Comparison of ENCODE assay signal across 8 cellular contexts in genomic region chr17:83109793-83110645, GRCh38. TPM values are rescaled to one million over a fixed set of nuclear protein-coding genes. Genes with fewer than 3 reads are reported as not detected.
A peak's percentile ranks its signal among the peaks of the same experiment; 100 is the strongest.
DNase-seq lines count a peak whose midpoint lies in the region; ATAC-seq and TF ChIP-seq lines count a peak whose summit lies in the region.

No MANE protein-coding gene starts in this region.

- H3K27me3 Mint-ChIP-seq in T-helper 2 cell treated with Interferon-gamma antibody and Interleukin-4, amounts not matched to agents 5 μg/mL and 100 μg/mL, for 36 hours (ENCODE audit: low read depth), result no peaks in the 10 kb centered on the region

- H3K36me3 Mint-ChIP-seq in T-helper 2 cell treated with Interferon-gamma antibody and Interleukin-4, amounts not matched to agents 5 μg/mL and 100 μg/mL, for 36 hours (ENCODE audit: low read depth), result no peaks in the 10 kb centered on the region

- H3K36me3 ChIP-seq in BJ (ENCODE audit: control insufficient read depth, insufficient read depth, low read length), result no peaks in the 10 kb centered on the region

- TF ChIP-seq CTCF in BJ (IDR thresholded peaks at IDR 0.05; ENCODE audit: insufficient read depth, low read depth, low read length), result no peak

- H3K27ac Mint-ChIP-seq in T-helper 2 cell treated with Interferon-gamma antibody and Interleukin-4, amounts not matched to agents 5 μg/mL and 100 μg/mL, for 36 hours, result no peak overlapping the region

- no peak overlapping the region for H3K4me3 Mint-ChIP-seq in T-helper 2 cell treated with Interferon-gamma antibody and Interleukin-4, amounts not matched to agents 5 μg/mL and 100 μg/mL, for 36 hours

- no peaks in the 10 kb centered on the region for H3K4me1 Mint-ChIP-seq in T-helper 2 cell treated with Interferon-gamma antibody and Interleukin-4, amounts not matched to agents 5 μg/mL and 100 μg/mL, for 36 hours (ENCODE audit: low read depth)

- no peaks in the 10 kb centered on the region for H3K27me3 ChIP-seq in BJ (ENCODE audit: control insufficient read depth, insufficient read depth, low read length)

- POLR2A ChIA-PET in BJ (lab: Charles Lee), result no interaction called here

- ATAC-seq in esophagus mucosa (peak; percentile 70), HG03097 (IDR thresholded peaks at IDR 0.05; ENCODE audit: low FRiP score, unreplicated experiment) (no peak)

- peak; percentile 65 for DNase-seq in BJ (ENCODE audit: low read depth)
- DNase-seq in NCI-H460 (ENCODE audit: extremely low read depth, low read depth), result peak; percentile 96
- DNase-seq in non-pigmented ciliary epithelial cell (ENCODE audit: low read depth), result peak; percentile 67
- no peak for DNase-seq in T-helper 2 cell treated with Interferon-gamma antibody and Interleukin-4, amounts not matched to agents 5 μg/mL and 100 μg/mL, for 36 hours (ENCODE audit: low spot score)
- DNase-seq in pons (ENCODE audit: low spot score), result no peak
- DNase-seq in Ammon's horn (ENCODE audit: low spot score), result no peak

- H3K4me3 ChIP-seq in BJ (ENCODE audit: low read depth, low read length), result peak overlapping the region; percentile 30

- no peaks in the 10 kb centered on the region for H3K9me3 Mint-ChIP-seq in T-helper 2 cell treated with Interferon-gamma antibody and Interleukin-4, amounts not matched to agents 5 μg/mL and 100 μg/mL, for 36 hours

- CTCF ChIA-PET in BJ (lab: Yijun Ruan, JAX), result interaction anchor here (1.0 to 1.3 kb wide), 2 partner anchors 26 to 91 kb away, joined by 3 read pairs; no protein-coding TSS in a partner anchor

RNA-seq across cellular contexts. Expression of gene METRNL, which starts 30.6 kb away (rescaled TPM):
- 31.2 and 63.2 TPM in 2 replicates for polyA plus RNA-seq in BJ (2011; rRNA removed)
- 24.7 and 26.0 TPM in 2 replicates for polyA minus RNA-seq in BJ (2011; rRNA and poly(A)+ RNA removed)
- 23.7 and 28.5 TPM in 2 replicates for total RNA-seq in NCI-H460 (2014; rRNA removed; shearing (Covaris generic))
- 23.8 and 32.0 TPM in 2 replicates for polyA plus RNA-seq in NCI-H460 (2014; cell fraction: nucleus; rRNA removed)
- 152 TPM for total RNA-seq in esophagus mucosa

Comparison
In these comparisons a context has a peak if more than half of its experiments do, and no peak if none do; other contexts are left out.
1. DNase-seq: peak in BJ (single experiment), NCI-H460 (single experiment) and non-pigmented ciliary epithelial cell (single experiment); none in T-helper 2 cell treated with Interferon-gamma antibody and Interleukin-4, amounts not matched to agents 5 μg/mL and 100 μg/mL, for 36 hours (single experiment), pons (single experiment) and Ammon's horn (single experiment).